8 cellular contexts compared by ENCODE assay signal in the genomic region with DNA sequence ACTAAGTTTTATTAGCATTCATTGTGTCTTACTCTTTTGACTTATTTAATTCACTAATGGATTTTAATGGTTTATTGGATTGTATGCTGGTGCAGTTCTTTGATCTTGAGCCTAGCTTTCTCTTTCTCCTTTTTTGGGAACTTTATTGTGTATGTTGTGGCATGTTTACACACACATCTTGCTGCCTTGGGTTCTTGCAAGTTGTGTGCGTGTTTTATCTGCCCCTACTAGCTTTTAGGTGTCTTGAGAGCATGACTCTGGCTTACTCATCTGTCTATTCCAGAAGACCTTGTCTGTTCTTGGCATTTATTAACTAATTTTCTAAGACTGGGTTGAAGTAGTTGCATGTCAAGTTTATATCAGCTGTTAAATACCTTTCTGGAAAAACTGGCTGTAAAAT. TPM values are rescaled to one million over a fixed set of nuclear protein-coding genes. Genes with fewer than 3 reads are reported as not detected.
DNase-seq lines count a peak whose midpoint lies in the region; ATAC-seq, FAIRE-seq and TF ChIP-seq lines count a peak whose summit lies in the region.

No MANE protein-coding gene starts in this region.

- 0% methylated on average over 1 of the region's 1 CpG for WGBS in A549 (ENCODE audit: missing lambda C conversion rate)

- H3K4me1 ChIP-seq in A549, result peaks cover 20% of the 10 kb centered on the region; the same call in 2 of the 3 replicates
- H3K4me1 ChIP-seq in HUES48 (ENCODE audit: control insufficient read depth, insufficient read depth, low read length), result peaks cover 17% of the 10 kb centered on the region

- H3K9ac ChIP-seq in HUES48 (ENCODE audit: low read depth, low read length), result 0 out of 2 replicates have a peak overlapping the region, but pooled peaks have one; percentile 7

- peak overlapping the region; percentile 93 for H3K4me3 Mint-ChIP-seq in MCF 10A (ENCODE audit: unreplicated experiment)
- peak overlapping the region; percentile 79 for H3K4me3 Mint-ChIP-seq in mesothelial cell of epicardium

- H3K27me3 Mint-ChIP-seq in MCF 10A (ENCODE audit: insufficient read depth, unreplicated experiment), result no peaks in the 10 kb centered on the region
- peaks cover under 1% of the 10 kb centered on the region for H3K27me3 Mint-ChIP-seq in mesothelial cell of epicardium (ENCODE audit: low read depth)

- TF ChIP-seq RAD21 in A549 (conservative IDR thresholded peaks at IDR 0.05 in 1 of 2, IDR thresholded peaks at IDR 0.05 in 1 of 2), result no peak

- peaks cover 71% of the 10 kb centered on the region for H3K36me3 Mint-ChIP-seq in MCF 10A (ENCODE audit: insufficient read depth, unreplicated experiment)
- H3K36me3 Mint-ChIP-seq in mesothelial cell of epicardium, result peaks cover 6% of the 10 kb centered on the region

- peaks cover 38% of the 10 kb centered on the region for H3K36me3 ChIP-seq in HUES48 (ENCODE audit: control insufficient read depth, insufficient read depth, low read length)

- no peak for TF ChIP-seq EP300 in A549 (IDR thresholded peaks at IDR 0.05)

- POLR2A ChIA-PET in A549 (lab: Yijun Ruan, JAX) (interaction anchor here (0.6 kb wide), 1 partner anchor 887 kb away, joined by 3 read pairs; no protein-coding TSS in a partner anchor), MCF 10A (lab: Yijun Ruan, JAX) (interaction anchor here (0.6 to 8.8 kb wide), 20 partner anchors 10 to 1510 kb away, joined by 3 to 387 read pairs (median 5); a partner anchor contains a TSS)

- CTCF ChIA-PET in A549 (lab: Yijun Ruan, JAX) (interaction anchor here (0.8 to 1.4 kb wide), 4 partner anchors 22 to 468 kb away, joined by 3 to 5 read pairs (median 4); a partner anchor contains a TSS), MCF 10A (lab: Yijun Ruan, JAX) (interaction anchor here (0.9 to 2.7 kb wide), 9 partner anchors 9 to 468 kb away, joined by 3 to 37 read pairs (median 4); a partner anchor contains a TSS)

- peak overlapping the region; percentile 91 for H3K4me2 ChIP-seq in A549

- H3K4me3 ChIP-seq in A549, result peak overlapping the region; percentile 99
- peak overlapping the region; percentile 98 for H3K4me3 ChIP-seq in HUES48 (ENCODE audit: low read depth, low read length)

- intact Hi-C loops in MCF 10A (cut with micrococcal nuclease), result loop anchor here (1.0 to 5.0 kb wide), 3 partner anchors 52 to 469 kb away; a partner anchor contains a TSS

- BruUV-seq in MCF 10A (replicated peaks; lab: Mats Ljungman, UMichigan), result no TSS peak

- H3K27ac ChIP-seq in A549 (peak overlapping the region; percentile 28 to 99; a peak in 2 of 6 replicates), HUES48 (ENCODE audit: low read depth, low read length) (no peak overlapping the region)

- no peak for FAIRE-seq in A549 (lab: Jason Lieb, UNC)

- H3K4me1 Mint-ChIP-seq in MCF 10A (ENCODE audit: insufficient read depth, unreplicated experiment) (peaks cover 28% of the 10 kb centered on the region), mesothelial cell of epicardium (peaks cover 33% of the 10 kb centered on the region)

- no peaks in the 10 kb centered on the region for H3K27me3 ChIP-seq in HUES48 (ENCODE audit: control insufficient read depth, insufficient read depth, low read length)

- H3K9me3 ChIP-seq in A549 (no peaks in the 10 kb centered on the region), HUES48 (ENCODE audit: control insufficient read depth, insufficient read depth, low read length) (no peaks in the 10 kb centered on the region)

- H3K27ac Mint-ChIP-seq in MCF 10A (ENCODE audit: low read depth, unreplicated experiment) (peak overlapping the region; percentile 98), mesothelial cell of epicardium (peak overlapping the region; percentile 92)

- TF ChIP-seq CTCF in A549 (IDR thresholded peaks at IDR 0.05) (no peak), MCF 10A (IDR thresholded peaks at IDR 0.05; ENCODE audit: unreplicated experiment) (no peak), mesothelial cell of epicardium (IDR thresholded peaks at IDR 0.05; ENCODE audit: unreplicated experiment) (no peak)

- ATAC-seq in A549 (no peak), GM18498 (IDR thresholded peaks at IDR 0.05; ENCODE audit: unreplicated experiment) (no peak), HG02973 (IDR thresholded peaks at IDR 0.05; ENCODE audit: unreplicated experiment) (no peak), HG02938 (IDR thresholded peaks at IDR 0.05; ENCODE audit: unreplicated experiment) (no peak)

- no peak for DNase-seq in A549 (ENCODE audit: low read depth in 1 of 2, low spot score in 1 of 2)
- DNase-seq in MCF 10A (ENCODE audit: unreplicated experiment), result peak; percentile 49
- no peak for DNase-seq in mesothelial cell of epicardium (ENCODE audit: low spot score in 2 of 2, unreplicated experiment in 2 of 2)
- DNase-seq in putamen (ENCODE audit: low spot score), result no peak

- TF ChIP-seq POLR2A in A549 (IDR thresholded peaks at IDR 0.05; ENCODE audit: low read length), result no peak

- H3K9me3 Mint-ChIP-seq in MCF 10A (ENCODE audit: unreplicated experiment), result no peaks in the 10 kb centered on the region
- H3K9me3 Mint-ChIP-seq in mesothelial cell of epicardium, result no peaks in the 10 kb centered on the region

TF ChIP-seq in A549, 52 proteins besides CTCF, POLR2A, EP300 and RAD21:
- no peak for TF ChIP-seq JUNB (IDR thresholded peaks at IDR 0.05)

RNA-seq across cellular contexts. Expression of a gene that starts 2.7 kb away (rescaled TPM):
- polyA plus RNA-seq in A549 (2011; rRNA removed) (83.5 and 87.4 TPM in 2 replicates), A549 (2017; fragmentation: RNase III; extraction: RNeasy Plus Mini Kit Qiagen cat#74134 plus additional on column Dnase treatment) (43.6 to 54.4 TPM (median 52.6 TPM) in 3 replicates)
- 29.9 and 39.7 TPM in 2 replicates for polyA plus RNA-seq in A549 (2012; cell fraction: cytosol; rRNA removed)
- polyA plus RNA-seq in A549 (2012; cell fraction: nucleus; rRNA removed), result 54.1 and 72.1 TPM in 2 replicates
- 84.9 and 89.9 TPM in 2 replicates for polyA minus RNA-seq in A549 (2011; rRNA and poly(A)+ RNA removed)
- total RNA-seq in MCF 10A (2022) (110 and 119 TPM in 2 replicates), mesothelial cell of epicardium (94.3 to 98.7 TPM (median 96.1 TPM) in 3 replicates)

RNA-seq across cellular contexts. Expression of a gene that starts 52.4 kb away (rescaled TPM):
- polyA plus RNA-seq in A549 (2011; rRNA removed) (11.1 and 14.1 TPM in 2 replicates), A549 (2017; fragmentation: RNase III; extraction: RNeasy Plus Mini Kit Qiagen cat#74134 plus additional on column Dnase treatment) (5.7 to 6.2 TPM (median 5.9 TPM) in 3 replicates)
- polyA plus RNA-seq in A549 (2012; cell fraction: cytosol; rRNA removed), result 2.8 and 4.1 TPM in 2 replicates
- polyA plus RNA-seq in A549 (2012; cell fraction: nucleus; rRNA removed), result 1.0 and 1.5 TPM in 2 replicates
- polyA minus RNA-seq in A549 (2011; rRNA and poly(A)+ RNA removed), result 7.2 and 7.6 TPM in 2 replicates
- total RNA-seq in MCF 10A (2022) (18.9 and 26.1 TPM in 2 replicates), mesothelial cell of epicardium (17.5 to 20.8 TPM (median 17.6 TPM) in 3 replicates)
